In genomic region chr4:41257257-41257900, GRCh38 we compare ENCODE assay signal across 8 cellular contexts. TPM values are rescaled to one million over a fixed set of nuclear protein-coding genes. Genes with fewer than 3 reads are reported as not detected.
DNase-seq lines count a peak whose midpoint lies in the region; ATAC-seq and TF ChIP-seq lines count a peak whose summit lies in the region.

No MANE protein-coding gene starts in this region.

- H3K27ac ChIP-seq in layer of hippocampus (ENCODE audit: low read depth, low read length), result peak overlapping the region; percentile 72

- H3K4me3 Mint-ChIP-seq in chondrocyte (ENCODE audit: unreplicated experiment), result peak overlapping the region; percentile 85

- peaks cover 20% of the 10 kb centered on the region for H3K36me3 Mint-ChIP-seq in chondrocyte (ENCODE audit: low read depth)

- ATAC-seq in GM18519 (IDR thresholded peaks at IDR 0.05; ENCODE audit: low FRiP score, unreplicated experiment) (peak; percentile 40), HG03442 (IDR thresholded peaks at IDR 0.05; ENCODE audit: unreplicated experiment) (peak; percentile 66)

- H3K27me3 ChIP-seq in layer of hippocampus (ENCODE audit: control insufficient read depth, insufficient read depth, low read length), result peaks cover 2% of the 10 kb centered on the region

- DNase-seq in AG08395 (ENCODE audit: low spot score) (peak; percentile 31), RPMI7951 (ENCODE audit: low read depth) (peak; percentile 33), chondrocyte (ENCODE audit: low spot score) (peak; percentile 94), NOMO-1 treated with dmso at 0.1 percent for 144 hours (lab: John Stamatoyannopoulos, UW; ENCODE audit: unreplicated experiment) (no peak)
- peak; percentile 20 to 55 for DNase-seq in stimulated activated CD4-positive, alpha-beta T cell treated with anti-CD3 and anti-CD28 coated beads, Interleukin-2, amount 100 ng/mL, for 24 hours

- peak; percentile 18 for TF ChIP-seq CTCF in chondrocyte (IDR thresholded peaks at IDR 0.05)

- H3K27ac Mint-ChIP-seq in chondrocyte (ENCODE audit: unreplicated experiment), result peak overlapping the region; percentile 77

- peaks cover 43% of the 10 kb centered on the region for H3K4me1 Mint-ChIP-seq in chondrocyte (ENCODE audit: low read depth)

- H3K9me3 Mint-ChIP-seq in chondrocyte (ENCODE audit: low read depth), result no peaks in the 10 kb centered on the region

- no peaks in the 10 kb centered on the region for H3K27me3 Mint-ChIP-seq in chondrocyte (ENCODE audit: low read depth)

RNA-seq across cellular contexts. Expression of gene UCHL1, which starts 0.7 kb away (rescaled TPM):
- total RNA-seq in RPMI7951 (2014; rRNA removed; shearing (Covaris generic)), result 87.5 and 98.2 TPM in 2 replicates
- total RNA-seq in chondrocyte, result 771 to 856 TPM (median 807 TPM) in 3 replicates

RNA-seq across cellular contexts. Expression of gene APBB2, which starts 43.0 kb away (rescaled TPM):
- 39.1 and 54.3 TPM in 2 replicates for total RNA-seq in RPMI7951 (2014; rRNA removed; shearing (Covaris generic))
- 111 to 192 TPM (median 119 TPM) in 3 replicates for total RNA-seq in chondrocyte
